In the genomic region with DNA sequence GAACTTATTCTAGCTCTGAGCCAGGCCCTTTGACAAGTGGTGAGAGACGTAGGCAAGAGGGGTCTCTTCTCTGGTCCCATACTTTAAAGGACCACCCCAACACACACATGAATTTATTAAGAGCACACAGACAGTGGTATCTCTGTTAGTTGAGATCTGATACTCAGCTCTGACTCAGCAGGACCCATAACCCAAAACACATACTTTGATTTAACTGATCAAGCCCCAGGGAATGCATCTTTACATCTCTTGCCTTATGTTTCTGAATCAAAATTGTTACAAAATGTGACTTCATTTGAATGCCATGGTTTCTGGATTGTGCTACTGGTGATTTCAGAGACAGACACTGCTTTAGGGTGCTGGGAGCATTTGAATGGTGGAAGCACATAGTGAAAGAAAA, we compare ENCODE assay signal across 21 cellular contexts. TPM values are rescaled to one million over a fixed set of nuclear protein-coding genes. Genes with fewer than 3 reads are reported as not detected.
DNase-seq lines count a peak whose midpoint lies in the region; ATAC-seq and TF ChIP-seq lines count a peak whose summit lies in the region.
"Had no signal": no experiment of that assay in that cellular context is flagged by ENCODE, and none has a peak within 500 bp of the region (broad histone marks: within the 10 kb centered on the region; RNA-seq: fewer than 3 reads in every experiment).

No MANE protein-coding gene starts in this region.

- no peak overlapping the region for H4K8ac ChIP-seq in mesenchymal stem cell (ENCODE audit: low read length)

- no peak overlapping the region for H2BK15ac ChIP-seq in mesenchymal stem cell (ENCODE audit: low read depth, poor library complexity, severe bottlenecking)

- no peak overlapping the region for H2AFZ ChIP-seq in mesenchymal stem cell (ENCODE audit: low read depth, low read length)
- H2AFZ ChIP-seq: PC-9 had no signal

- H3K27me3 ChIP-seq in mesenchymal stem cell (ENCODE audit: control insufficient read depth in 1 of 2, insufficient read depth in 1 of 2, low read length in 2 of 2) (no peaks in the 10 kb centered on the region), upper lobe of left lung (no peaks in the 10 kb centered on the region)
- H3K27me3 ChIP-seq: BE2C had no signal

- DNase-seq in COLO829 (ENCODE audit: low spot score): peak; percentile 66
- DNase-seq in HFFc6: no peak
- DNase-seq in chondrocyte (ENCODE audit: low spot score): no peak
- no peak for DNase-seq in mesenchymal stem cell
- no peak for DNase-seq in immature natural killer cell
- no peak for DNase-seq in DMS114 treated with DMSO at 0.1 percent for 48 hours (lab: John Stamatoyannopoulos, UW; ENCODE audit: unreplicated experiment)
- DNase-seq in upper lobe of left lung: no peak
- no peak for DNase-seq in A172 (ENCODE audit: low spot score)
- DNase-seq: BE2C; CD8-positive, alpha-beta T cell; KG1; NCI-H1092; NCI-H1694; NCI-H2107; PC-9 had no signal

- 100% methylated on average over 1 of the region's 1 CpG for WGBS in mesenchymal stem cell
- WGBS in upper lobe of left lung, 2 donors: 77 to 82% methylated on average over 1 of the region's 1 CpG

- H3K79me1 ChIP-seq in mesenchymal stem cell (replicated peaks; ENCODE audit: low read length, poor library complexity, severe bottlenecking): no peaks in the 10 kb centered on the region

- H3K27me3 Mint-ChIP-seq in HFFc6 (ENCODE audit: insufficient read depth) (no peaks in the 10 kb centered on the region), chondrocyte (ENCODE audit: low read depth) (no peaks in the 10 kb centered on the region), immature natural killer cell (ENCODE audit: low read depth in 3 of 3) (peaks cover 0 to 14% (median 1%) of the 10 kb centered on the region in 3 donors)

- H4K91ac ChIP-seq in mesenchymal stem cell (ENCODE audit: low read length): no peak overlapping the region

- no peak for ATAC-seq in upper lobe of left lung (ENCODE audit: low FRiP score in 2 of 2)
- ATAC-seq: CD8-positive, alpha-beta T cell; HCT116; Right ventricle myocardium inferior had no signal

- H3K14ac ChIP-seq in mesenchymal stem cell (ENCODE audit: low read length in 2 of 2): no peak overlapping the region

- no peak for TF ChIP-seq POLR2A in upper lobe of left lung (IDR thresholded peaks at IDR 0.05)

- H2BK5ac ChIP-seq in mesenchymal stem cell (ENCODE audit: low read depth, low read length, poor library complexity, severe bottlenecking): peak overlapping the region; percentile 40

- H3K4me1 ChIP-seq in mesenchymal stem cell (ENCODE audit: control insufficient read depth, insufficient read depth, low read depth, low read length) (no peaks in the 10 kb centered on the region), upper lobe of left lung (no peaks in the 10 kb centered on the region)
- H3K4me1 ChIP-seq: BE2C had no signal

- H3K4me3 Mint-ChIP-seq in HFFc6 (peak overlapping the region; percentile 9; the same call in 1 of the 2 replicates), chondrocyte (ENCODE audit: unreplicated experiment) (no peak overlapping the region), immature natural killer cell (no peak overlapping the region)
- H3K4me3 Mint-ChIP-seq: CD8-positive, alpha-beta T cell had no signal

- H2BK120ac ChIP-seq in mesenchymal stem cell (ENCODE audit: low read depth, low read length): no peak overlapping the region

- H3K23ac ChIP-seq in mesenchymal stem cell (ENCODE audit: low read length in 2 of 2): no peak overlapping the region

- H3K4me3 ChIP-seq in mesenchymal stem cell (ENCODE audit: insufficient read depth in 1 of 2, low read depth in 1 of 2, low read length in 2 of 2) (no peak overlapping the region), upper lobe of left lung (no peak overlapping the region)
- H3K4me3 ChIP-seq: PC-9, SK-N-MC had no signal

- H2AK5ac ChIP-seq in mesenchymal stem cell (ENCODE audit: low read length, severe bottlenecking): no peak overlapping the region

- no peaks in the 10 kb centered on the region for H3K36me3 ChIP-seq in mesenchymal stem cell (ENCODE audit: control insufficient read depth in 1 of 2, insufficient read depth in 2 of 2, low read depth in 1 of 2, low read length in 2 of 2)
- H3K36me3 ChIP-seq in upper lobe of left lung: no peaks in the 10 kb centered on the region
- H3K36me3 ChIP-seq: BE2C had no signal

- H3K4me1 Mint-ChIP-seq in HFFc6 (ENCODE audit: low read depth) (peaks cover 28% of the 10 kb centered on the region), chondrocyte (ENCODE audit: low read depth) (peaks cover 25% of the 10 kb centered on the region), immature natural killer cell (no peaks in the 10 kb centered on the region)

- H3K36me3 Mint-ChIP-seq in HFFc6 (ENCODE audit: low read depth) (no peaks in the 10 kb centered on the region), chondrocyte (ENCODE audit: low read depth) (peaks cover 2% of the 10 kb centered on the region), immature natural killer cell (no peaks in the 10 kb centered on the region)
- H3K36me3 Mint-ChIP-seq: CD8-positive, alpha-beta T cell had no signal

- H3K27ac ChIP-seq in mesenchymal stem cell (ENCODE audit: low read length, poor library complexity, severe bottlenecking): peak overlapping the region; percentile 83
- no peak overlapping the region for H3K27ac ChIP-seq in upper lobe of left lung
- H3K27ac ChIP-seq: HL-60, PC-9, SK-N-MC had no signal

- no peak for TF ChIP-seq CTCF in HFFc6 (IDR thresholded peaks at IDR 0.05)
- TF ChIP-seq CTCF in chondrocyte (IDR thresholded peaks at IDR 0.05): no peak
- TF ChIP-seq CTCF in upper lobe of left lung (IDR thresholded peaks at IDR 0.05): no peak

- H3K4me2 ChIP-seq in mesenchymal stem cell (ENCODE audit: low read length, poor library complexity, severe bottlenecking): no peak overlapping the region
- H3K4me2 ChIP-seq: PC-9 had no signal

- H3K18ac ChIP-seq in mesenchymal stem cell (ENCODE audit: low read depth in 1 of 2, low read length in 2 of 2): no peak overlapping the region

- H3K9me3 ChIP-seq in mesenchymal stem cell (ENCODE audit: control insufficient read depth, low read length) (no peaks in the 10 kb centered on the region), upper lobe of left lung (no peaks in the 10 kb centered on the region)
- H3K9me3 ChIP-seq: BE2C had no signal

- no peak overlapping the region for H2BK12ac ChIP-seq in mesenchymal stem cell (ENCODE audit: low read length in 2 of 2)

- H3K9me3 Mint-ChIP-seq in HFFc6: 0 out of 2 replicates have a peak, but pooled peaks cover 4% of the 10 kb centered on the region
- H3K9me3 Mint-ChIP-seq in chondrocyte (ENCODE audit: low read depth): peaks cover 9% of the 10 kb centered on the region
- no peaks in the 10 kb centered on the region for H3K9me3 Mint-ChIP-seq in immature natural killer cell
- H3K9me3 Mint-ChIP-seq: CD8-positive, alpha-beta T cell had no signal

- H3K4ac ChIP-seq in mesenchymal stem cell (ENCODE audit: low read depth in 1 of 2, low read length in 2 of 2): no peak overlapping the region

- no peak overlapping the region for H3K9ac ChIP-seq in mesenchymal stem cell (ENCODE audit: low read length)

- H3K27ac Mint-ChIP-seq in HFFc6 (0 out of 2 replicates have a peak overlapping the region, but pooled peaks have one; percentile 15), chondrocyte (ENCODE audit: unreplicated experiment) (peak overlapping the region; percentile 83), immature natural killer cell (no peak overlapping the region)
- H3K27ac Mint-ChIP-seq: CD8-positive, alpha-beta T cell had no signal

- TF ChIP-seq EP300 in upper lobe of left lung (IDR thresholded peaks at IDR 0.05): no peak

RNA-seq across cellular contexts. Expression of a gene that starts 39.3 kb away (rescaled TPM):
- total RNA-seq in HFFc6 (2021; fragmentation: NEBNext Ultra II Directional; extraction: Animal tissue kit (Norgen Biotek cat#: 25700)): 10 to 100 TPM in 4 of 6 experiments, 1 to 10 TPM in 2; 4.0 to 16.6 (median 13.9) TPM
- total RNA-seq in chondrocyte: 76.7 to 92.6 TPM (median 77.5 TPM) in 3 replicates
- 3.3 TPM for polyA plus RNA-seq in mesenchymal stem cell (2013, experiment 1 of 2)
- polyA plus RNA-seq in mesenchymal stem cell (2013, experiment 2 of 2): 3.3 TPM
- polyA plus RNA-seq in immature natural killer cell: under 1 TPM in 2 of 3 donors, not detected in 1; 0.22 to 0.81 TPM
- 10 to 100 TPM; 26.5 to 50.1 (median 46.5) TPM for total RNA-seq in upper lobe of left lung
- total RNA-seq in A172 (2014; rRNA removed; shearing (Covaris generic)): 4.2 and 6.0 TPM in 2 replicates
- total RNA-seq: A673; CD8-positive, alpha-beta T cell; MCF 10A had no signal

Comparison
In these comparisons a context has a peak if more than half of its experiments do, and no peak if none do; other contexts are left out.
1. H3K27ac Mint-ChIP-seq: peak in HFFc6 (single experiment) and chondrocyte (single experiment); none in immature natural killer cell (0 of 6).